In genomic region chr6:11144393-11144829, GRCh38 we compare ENCODE assay signal across 8 cellular contexts. TPM values are rescaled to one million over a fixed set of nuclear protein-coding genes. Genes with fewer than 3 reads are reported as not detected.
DNase-seq lines count a peak whose midpoint lies in the region; ATAC-seq lines count a peak whose summit lies in the region.

No MANE protein-coding gene starts in this region.

- 14 to 20% methylated on average over 6 of the region's 6 CpGs for WGBS in aorta, 2 donors

- H3K4me3 ChIP-seq in aorta (ENCODE audit: low read length in 2 of 2), result no peak overlapping the region

- no peaks in the 10 kb centered on the region for H3K27me3 ChIP-seq in aorta (ENCODE audit: control insufficient read depth in 1 of 2, insufficient read depth in 2 of 2, low read length in 1 of 2)

- no peaks in the 10 kb centered on the region for H3K9me3 ChIP-seq in aorta (ENCODE audit: control insufficient read depth, low read length)

- no peak overlapping the region for H3K27ac ChIP-seq in aorta (ENCODE audit: low read depth in 1 of 2, low read length in 2 of 2)

- peak; percentile 79 for DNase-seq in D341Med (ENCODE audit: low spot score)
- DNase-seq in Kasumi-1 (lab: John Stamatoyannopoulos, UW), result peak; percentile 49 to 62
- DNase-seq in SW480 (ENCODE audit: low spot score), result peak; percentile 58
- DNase-seq in activated naive CD8-positive, alpha-beta T cell treated with anti-CD3 and anti-CD28 coated beads, Interleukin-2, amount 50 U/mL, for 16 hours (ENCODE audit: low read depth, low spot score), result peak; percentile 44
- DNase-seq in cardiac septum (ENCODE audit: low spot score), result peak; percentile 91
- peak; percentile 65 for DNase-seq in putamen (ENCODE audit: low spot score)
- peak; percentile 85 to 91 for DNase-seq in aorta

- H3K4me1 ChIP-seq in aorta (ENCODE audit: control insufficient read depth in 1 of 2, insufficient read depth in 2 of 2, low read length in 2 of 2), result no peaks in the 10 kb centered on the region

- H3K36me3 ChIP-seq in aorta (ENCODE audit: control insufficient read depth in 1 of 2, insufficient read depth in 2 of 2, low read length in 1 of 2), result no peaks in the 10 kb centered on the region

- ATAC-seq in GM21526 (IDR thresholded peaks at IDR 0.05; ENCODE audit: low FRiP score, unreplicated experiment) (peak; percentile 74), aorta (ENCODE audit: low FRiP score) (peak; percentile 89)

- intact Hi-C loops in cardiac septum (cut with DNase I) (loop anchor here (1.0 kb wide), 1 partner anchor 352 kb away; no protein-coding TSS in a partner anchor), aorta (cut with DNase I) (loop anchor here (1.0 to 5.0 kb wide), 2 partner anchors 352 to 433 kb away; no protein-coding TSS in a partner anchor)

RNA-seq across cellular contexts. Expression of gene ERVFRD-1, which starts 32.9 kb away (rescaled TPM):
- total RNA-seq in cardiac septum (not detected), aorta (under 1 TPM in 1 of 2 donors, not detected in 1; 0.12 TPM)
- not detected for polyA plus RNA-seq in aorta

RNA-seq across cellular contexts. Expression of gene SMIM13, which starts 50.8 kb away (rescaled TPM):
- total RNA-seq in cardiac septum, result 12.6 TPM
- total RNA-seq in aorta, result 1 to 10 TPM; 9.5 to 9.8 TPM
- 1 to 10 TPM; 2.5 to 5.4 TPM for polyA plus RNA-seq in aorta
